18 cellular contexts compared by ENCODE assay signal in the genomic region with DNA sequence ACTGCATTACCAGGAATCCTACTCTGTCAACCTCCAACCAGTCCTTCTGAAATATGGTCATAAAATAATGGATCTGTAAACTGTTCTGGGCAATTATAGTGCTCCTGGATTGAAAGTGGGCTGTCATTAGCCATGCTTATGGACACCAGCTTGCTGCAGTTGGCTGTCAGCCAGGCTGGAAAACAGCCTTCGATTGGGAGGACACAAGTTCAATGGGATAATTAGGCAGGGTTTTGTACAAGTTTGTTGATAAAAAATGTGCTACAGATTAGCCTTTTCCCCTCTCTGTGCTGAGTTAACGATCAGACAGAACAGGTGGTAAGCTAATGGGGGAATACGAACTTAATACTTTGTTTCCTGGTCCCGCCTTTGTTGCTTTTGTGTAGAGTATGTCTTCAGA.
DNase-seq lines count a peak whose midpoint lies in the region; ATAC-seq, FAIRE-seq and TF ChIP-seq lines count a peak whose summit lies in the region.
"Had no signal": no experiment of that assay in that cellular context is flagged by ENCODE, and none has a peak within 500 bp of the region (broad histone marks: within the 10 kb centered on the region; RNA-seq: fewer than 3 reads in every experiment).

No MANE protein-coding gene starts in this region.

- peak; percentile 68 for DNase-seq in DMS79 treated with DMSO at 0.1 percent for 48 hours (lab: John Stamatoyannopoulos, UW)
- DNase-seq in NCI-H146 treated with DMSO at 0.1 percent for 48 hours (lab: John Stamatoyannopoulos, UW; ENCODE audit: unreplicated experiment) = peak; percentile 98
- peak; percentile 90 to 97 for DNase-seq in NCI-H524 (lab: John Stamatoyannopoulos, UW)
- DNase-seq in endothelial cell of umbilical vein (ENCODE audit: low read depth, low spot score) = no peak
- DNase-seq in T-helper 2 cell treated with Interferon-gamma antibody and Interleukin-4, amounts not matched to agents 5 μg/mL and 100 μg/mL, for 36 hours (ENCODE audit: low spot score) = no peak
- DNase-seq in upper lobe of left lung = no peak
- DNase-seq: activated CD4-positive, CD25-positive, alpha-beta regulatory T cell; activated effector memory CD4-positive, alpha-beta T cell treated with Interleukin-2 at 50 U/mL for 16 hours; aorta; colonic mucosa; HFFc6; KBM-7; Peyer's patch; stomach; T-cell had no signal

- H3K9me3 ChIP-seq in endothelial cell of umbilical vein (replicated peaks; ENCODE audit: control insufficient read depth, insufficient read depth, low read length) = no peaks in the 10 kb centered on the region
- peaks cover 6 to 15% (median 8%) of the 10 kb centered on the region in 4 donors for H3K9me3 ChIP-seq in upper lobe of left lung
- H3K9me3 ChIP-seq: colonic mucosa, Peyer's patch had no signal

- no peak for FAIRE-seq in endothelial cell of umbilical vein (lab: Jason Lieb, UNC)
- FAIRE-seq: GM19239 had no signal

- H3K4me1 Mint-ChIP-seq in T-helper 2 cell treated with Interferon-gamma antibody and Interleukin-4, amounts not matched to agents 5 μg/mL and 100 μg/mL, for 36 hours (ENCODE audit: low read depth) = no peaks in the 10 kb centered on the region
- H3K4me1 Mint-ChIP-seq: nephron, T-cell had no signal

- TF ChIP-seq POLR2A in endothelial cell of umbilical vein (IDR thresholded peaks at IDR 0.05; ENCODE audit: low read depth, low read length) = no peak
- no peak for TF ChIP-seq POLR2A in upper lobe of left lung (IDR thresholded peaks at IDR 0.05)

- WGBS in upper lobe of left lung, 2 donors = 44 to 56% methylated on average over 4 of the region's 4 CpGs

- H3K36me3 Mint-ChIP-seq in T-helper 2 cell treated with Interferon-gamma antibody and Interleukin-4, amounts not matched to agents 5 μg/mL and 100 μg/mL, for 36 hours (ENCODE audit: low read depth) = no peaks in the 10 kb centered on the region
- H3K36me3 Mint-ChIP-seq: T-cell had no signal

- H2AFZ ChIP-seq in endothelial cell of umbilical vein (ENCODE audit: low read depth, low read length) = peak overlapping the region; percentile 23

- H3K9me1 ChIP-seq in endothelial cell of umbilical vein (replicated peaks; ENCODE audit: control insufficient read depth, extremely low read depth, insufficient read depth, low read length) = no peaks in the 10 kb centered on the region

- H3K27me3 ChIP-seq in endothelial cell of umbilical vein (ENCODE audit: control insufficient read depth in 2 of 2, insufficient read depth in 2 of 2, low read length in 2 of 2) (no peaks in the 10 kb centered on the region), upper lobe of left lung (no peaks in the 10 kb centered on the region)
- H3K27me3 ChIP-seq: colonic mucosa, Peyer's patch, stomach had no signal

- H3K4me3 ChIP-seq in endothelial cell of umbilical vein (replicated peaks in 1 of 3; ENCODE audit: insufficient read depth in 1 of 3, low read depth in 1 of 3, low read length in 3 of 3) (no peak overlapping the region), upper lobe of left lung (no peak overlapping the region)
- H3K4me3 ChIP-seq: colonic mucosa, Peyer's patch, stomach had no signal

- no peak for ATAC-seq in HG03571 (IDR thresholded peaks at IDR 0.05; ENCODE audit: unreplicated experiment)
- no peak for ATAC-seq in upper lobe of left lung (ENCODE audit: low FRiP score in 2 of 2)
- ATAC-seq: T-cell had no signal

- H3K9me3 Mint-ChIP-seq in T-helper 2 cell treated with Interferon-gamma antibody and Interleukin-4, amounts not matched to agents 5 μg/mL and 100 μg/mL, for 36 hours = no peaks in the 10 kb centered on the region

- TF ChIP-seq EP300 in upper lobe of left lung (IDR thresholded peaks at IDR 0.05) = no peak

- no TSS peak for BruUV-seq in endothelial cell of umbilical vein (replicated peaks; lab: Mats Ljungman, UMichigan)

- TF ChIP-seq CTCF in endothelial cell of umbilical vein (IDR thresholded peaks at IDR 0.05; ENCODE audit: extremely low read depth in 1 of 2, insufficient read depth in 1 of 2, low read depth in 1 of 2, low read length in 2 of 2) (no peak), upper lobe of left lung (IDR thresholded peaks at IDR 0.05) (no peak)

- intact Hi-C loops in endothelial cell of umbilical vein (cut with micrococcal nuclease) = no loop called here

- no peaks in the 10 kb centered on the region for H4K20me1 ChIP-seq in endothelial cell of umbilical vein (replicated peaks; ENCODE audit: control insufficient read depth, extremely low read depth, insufficient read depth, low read length)

- H3K27ac ChIP-seq in endothelial cell of umbilical vein (ENCODE audit: insufficient read depth, low read depth, low read length) (no peak overlapping the region), upper lobe of left lung (no peak overlapping the region)
- H3K27ac ChIP-seq: colonic mucosa, Peyer's patch, stomach had no signal

- dilution Hi-C loops in endothelial cell of umbilical vein (cut with MboI; ENCODE audit: extremely low pct_ligation_motif_present, low sequenced_read_pairs) = no loop called here

- no peak overlapping the region for H3K27ac Mint-ChIP-seq in T-helper 2 cell treated with Interferon-gamma antibody and Interleukin-4, amounts not matched to agents 5 μg/mL and 100 μg/mL, for 36 hours
- H3K27ac Mint-ChIP-seq: HFFc6, nephron, T-cell had no signal

- H3K4me2 ChIP-seq in endothelial cell of umbilical vein (ENCODE audit: insufficient read depth, low read length) = no peak overlapping the region

- POLR2A ChIA-PET in endothelial cell of umbilical vein (lab: Charles Lee) = interaction anchor here (0.7 kb wide), 1 partner anchor 16 kb away, joined by 3 read pairs; no protein-coding TSS in a partner anchor

- no peaks in the 10 kb centered on the region for H3K27me3 Mint-ChIP-seq in T-helper 2 cell treated with Interferon-gamma antibody and Interleukin-4, amounts not matched to agents 5 μg/mL and 100 μg/mL, for 36 hours (ENCODE audit: low read depth)

- H3K4me3 Mint-ChIP-seq in T-helper 2 cell treated with Interferon-gamma antibody and Interleukin-4, amounts not matched to agents 5 μg/mL and 100 μg/mL, for 36 hours = no peak overlapping the region
- H3K4me3 Mint-ChIP-seq: HFFc6, nephron, T-cell had no signal

- H3K4me1 ChIP-seq in endothelial cell of umbilical vein (ENCODE audit: control insufficient read depth, extremely low read depth, insufficient read depth, low read length) = no peaks in the 10 kb centered on the region
- H3K4me1 ChIP-seq in upper lobe of left lung = peaks cover 0 to under 1% (median under 1%) of the 10 kb centered on the region in 4 donors
- H3K4me1 ChIP-seq: colonic mucosa, Peyer's patch, stomach had no signal

- CTCF ChIA-PET in endothelial cell of umbilical vein (lab: Charles Lee) = no interaction called here

- H3K36me3 ChIP-seq in endothelial cell of umbilical vein (ENCODE audit: control insufficient read depth in 2 of 2, extremely low read depth in 1 of 2, insufficient read depth in 2 of 2, low read length in 2 of 2) (no peaks in the 10 kb centered on the region), upper lobe of left lung (no peaks in the 10 kb centered on the region)
- H3K36me3 ChIP-seq: colonic mucosa, Peyer's patch, stomach had no signal

- no peak overlapping the region for H3K9ac ChIP-seq in endothelial cell of umbilical vein (replicated peaks; ENCODE audit: extremely low read depth, insufficient read depth, low read length)

- no peaks in the 10 kb centered on the region for H3K79me2 ChIP-seq in endothelial cell of umbilical vein (ENCODE audit: control insufficient read depth, insufficient read depth, low read length)

TF ChIP-seq in endothelial cell of umbilical vein, 7 proteins besides CTCF, POLR2A, EP300 and RAD21:
- TF ChIP-seq MYC (IDR thresholded peaks at IDR 0.05; ENCODE audit: low read depth, low read length) (no peak), POLR2AphosphoS5 (IDR thresholded peaks at IDR 0.05; ENCODE audit: insufficient read depth, low read depth, low read length) (no peak), FOS (IDR thresholded peaks at IDR 0.05; ENCODE audit: borderline replicate concordance, insufficient read depth, low read length) (no peak), EZH2 (IDR thresholded peaks at IDR 0.05; ENCODE audit: borderline replicate concordance, low read depth, low read length, severe bottlenecking) (no peak)

Comparison
In these comparisons a context has a peak if more than half of its experiments do, and no peak if none do; other contexts are left out.
1. DNase-seq: peak in DMS79 treated with DMSO at 0.1 percent for 48 hours (single experiment), NCI-H146 treated with DMSO at 0.1 percent for 48 hours (single experiment) and NCI-H524 (2 of 2); none in endothelial cell of umbilical vein (single experiment), T-helper 2 cell treated with Interferon-gamma antibody and Interleukin-4, amounts not matched to agents 5 μg/mL and 100 μg/mL, for 36 hours (single experiment) and upper lobe of left lung (0 of 2).